ENCODE assay signal across 1 cellular context in genomic region chr2:105887246-105887645, GRCh38.
TF ChIP-seq lines count a peak whose summit lies in the region.

No MANE protein-coding gene starts in this region.

TF ChIP-seq in HepG2, 621 proteins besides CTCF, POLR2A, EP300 and RAD21 (continued from another document):
- TF ChIP-seq, protein P1, sequence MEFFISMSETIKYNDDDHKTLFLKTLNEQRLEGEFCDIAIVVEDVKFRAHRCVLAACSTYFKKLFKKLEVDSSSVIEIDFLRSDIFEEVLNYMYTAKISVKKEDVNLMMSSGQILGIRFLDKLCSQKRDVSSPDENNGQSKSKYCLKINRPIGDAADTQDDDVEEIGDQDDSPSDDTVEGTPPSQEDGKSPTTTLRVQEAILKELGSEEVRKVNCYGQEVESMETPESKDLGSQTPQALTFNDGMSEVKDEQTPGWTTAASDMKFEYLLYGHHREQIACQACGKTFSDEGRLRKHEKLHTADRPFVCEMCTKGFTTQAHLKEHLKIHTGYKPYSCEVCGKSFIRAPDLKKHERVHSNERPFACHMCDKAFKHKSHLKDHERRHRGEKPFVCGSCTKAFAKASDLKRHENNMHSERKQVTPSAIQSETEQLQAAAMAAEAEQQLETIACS (CRISPR knock-in tag; IDR thresholded peaks at IDR 0.05), result no peak
- TF ChIP-seq CREB3 (CRISPR knock-in tag; IDR thresholded peaks at IDR 0.05) (no peak), KLF9 (CRISPR knock-in tag; IDR thresholded peaks at IDR 0.05; ENCODE audit: low read depth) (no peak), CEBPB (IDR thresholded peaks at IDR 0.05; ENCODE audit: borderline replicate concordance, low read depth, low read length) (no peak), HINFP (CRISPR knock-in tag; IDR thresholded peaks at IDR 0.05; ENCODE audit: low read depth) (no peak), ZNF850 (CRISPR knock-in tag; conservative IDR thresholded peaks at IDR 0.05) (no peak), KDM4B (CRISPR knock-in tag; IDR thresholded peaks at IDR 0.05) (no peak), ZNF543 (CRISPR knock-in tag; IDR thresholded peaks at IDR 0.05) (no peak), ZNF567 (CRISPR knock-in tag; IDR thresholded peaks at IDR 0.05; ENCODE audit: borderline replicate concordance) (no peak), HNF1B (CRISPR knock-in tag; IDR thresholded peaks at IDR 0.05) (no peak), ZNF772 (CRISPR knock-in tag; IDR thresholded peaks at IDR 0.05) (no peak), ZNF768 (CRISPR knock-in tag; IDR thresholded peaks at IDR 0.05) (no peak), SMARCC2 (IDR thresholded peaks at IDR 0.05) (no peak)
- TF ChIP-seq, protein P2, sequence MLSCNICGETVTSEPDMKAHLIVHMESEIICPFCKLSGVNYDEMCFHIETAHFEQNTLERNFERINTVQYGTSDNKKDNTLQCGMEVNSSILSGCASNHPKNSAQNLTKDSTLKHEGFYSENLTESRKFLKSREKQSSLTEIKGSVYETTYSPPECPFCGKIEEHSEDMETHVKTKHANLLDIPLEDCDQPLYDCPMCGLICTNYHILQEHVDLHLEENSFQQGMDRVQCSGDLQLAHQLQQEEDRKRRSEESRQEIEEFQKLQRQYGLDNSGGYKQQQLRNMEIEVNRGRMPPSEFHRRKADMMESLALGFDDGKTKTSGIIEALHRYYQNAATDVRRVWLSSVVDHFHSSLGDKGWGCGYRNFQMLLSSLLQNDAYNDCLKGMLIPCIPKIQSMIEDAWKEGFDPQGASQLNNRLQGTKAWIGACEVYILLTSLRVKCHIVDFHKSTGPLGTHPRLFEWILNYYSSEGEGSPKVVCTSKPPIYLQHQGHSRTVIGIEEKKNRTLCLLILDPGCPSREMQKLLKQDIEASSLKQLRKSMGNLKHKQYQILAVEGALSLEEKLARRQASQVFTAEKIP (CRISPR knock-in tag; IDR thresholded peaks at IDR 0.05; ENCODE audit: borderline replicate concordance), result no peak
